ENCODE assay signal across 1 cellular context in the genomic region with DNA sequence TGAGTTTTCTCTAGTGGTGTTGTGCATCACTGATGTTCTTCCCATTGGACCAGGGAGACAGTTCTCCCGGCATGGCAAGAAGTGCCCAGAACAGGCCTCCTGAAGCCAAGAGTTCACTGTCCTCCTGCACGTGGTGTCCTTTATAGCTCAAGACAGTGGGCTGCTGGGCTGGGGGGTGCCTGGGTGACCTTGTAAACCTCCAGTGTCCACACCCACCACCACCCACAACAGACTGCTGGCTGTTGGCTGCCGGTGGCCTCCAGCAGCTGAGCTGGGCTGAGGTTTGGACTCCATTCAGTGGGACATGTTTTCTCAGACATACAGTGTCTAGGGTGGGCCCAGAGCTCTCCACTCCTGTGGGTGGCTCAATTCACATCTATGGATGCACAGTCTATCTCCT.
TF ChIP-seq lines count a peak whose summit lies in the region.

No MANE protein-coding gene starts in this region.

TF ChIP-seq in H1, 55 proteins besides CTCF, POLR2A, EP300 and RAD21:
- TF ChIP-seq SP1 (IDR thresholded peaks at IDR 0.05; ENCODE audit: low read depth, low read length) (no peak), TCF12 (IDR thresholded peaks at IDR 0.05; ENCODE audit: low read depth, low read length) (no peak), CHD1 (IDR thresholded peaks at IDR 0.05; ENCODE audit: low read depth, low read length) (no peak), RNF2 (IDR thresholded peaks at IDR 0.05; ENCODE audit: borderline replicate concordance, low read depth, low read length, missing control alignments, poor library complexity, severe bottlenecking) (no peak), TBP (IDR thresholded peaks at IDR 0.05; ENCODE audit: low read depth, low read length) (no peak), MAX (IDR thresholded peaks at IDR 0.05) (no peak), TAF1 (IDR thresholded peaks at IDR 0.05; ENCODE audit: low read depth, low read length) (no peak), EZH2 (IDR thresholded peaks at IDR 0.05; ENCODE audit: low read depth, low read length, severe bottlenecking) (no peak), TAF7 (optimal IDR thresholded peaks at IDR 0.05; ENCODE audit: borderline replicate concordance, low read depth, low read length) (no peak), KDM5A (IDR thresholded peaks at IDR 0.05; ENCODE audit: low read length) (no peak), SUZ12 (IDR thresholded peaks at IDR 0.05; ENCODE audit: low read length) (no peak), KDM4A (IDR thresholded peaks at IDR 0.05; ENCODE audit: low read depth, low read length, severe bottlenecking) (no peak)
